In the genomic region with DNA sequence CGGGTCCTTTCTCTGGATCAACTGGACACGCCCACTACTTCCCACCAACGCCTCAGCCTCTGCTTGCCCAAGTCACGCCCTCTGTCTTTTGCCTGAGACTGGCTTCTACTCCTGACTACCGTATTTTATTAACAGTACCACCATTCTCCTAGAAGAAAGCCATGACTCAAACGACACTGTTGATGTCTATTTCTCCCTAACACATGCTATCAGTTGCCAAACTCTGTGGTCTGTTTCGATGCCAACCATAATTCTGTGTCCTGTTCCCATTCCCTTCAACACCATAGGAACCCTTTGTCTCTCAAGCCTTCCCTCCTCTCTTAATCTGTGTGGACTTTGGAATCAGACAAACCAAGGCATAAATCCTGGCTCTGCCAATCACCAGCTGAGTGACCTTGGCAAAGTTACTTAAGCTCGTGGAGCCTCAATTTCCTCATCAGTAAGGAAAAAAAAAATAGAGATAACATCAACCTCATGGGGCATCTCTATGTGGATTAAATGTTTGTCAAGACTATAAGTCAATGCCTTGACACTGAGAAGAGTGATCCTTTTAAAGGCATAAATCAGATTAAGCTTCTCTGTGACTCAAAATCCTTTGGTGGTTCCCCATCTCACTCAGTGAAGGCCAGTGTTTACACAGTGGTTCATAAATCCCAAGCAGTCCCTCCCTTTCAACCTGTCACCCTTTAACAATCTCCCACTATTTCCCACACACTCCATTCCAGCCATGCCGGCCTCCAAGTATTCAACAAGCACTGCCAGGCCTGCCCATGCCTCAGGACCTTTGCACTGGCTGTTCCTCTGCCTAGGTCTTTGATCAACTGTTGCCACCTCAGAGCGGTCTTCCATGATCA, we compare ENCODE assay signal across 10 cellular contexts. TPM values are rescaled to one million over a fixed set of nuclear protein-coding genes. Genes with fewer than 3 reads are reported as not detected.
A peak's percentile ranks its signal among the peaks of the same experiment; 100 is the strongest.
DNase-seq lines count a peak whose midpoint lies in the region; ATAC-seq and TF ChIP-seq lines count a peak whose summit lies in the region.
"Had no signal": no experiment of that assay in that cellular context is flagged by ENCODE, and none has a peak within 500 bp of the region (broad histone marks: within the 10 kb centered on the region; RNA-seq: fewer than 3 reads in every experiment).

No MANE protein-coding gene starts in this region.

- CTCF ChIA-PET in activated naive CD4-positive, alpha-beta T cell treated with anti-CD3 and anti-CD28 coated beads, Interleukin-2, amount 10 ng/mL, durations not matched to agents 7 days and 5 days (lab: Charles Lee) = interaction anchor here (1.0 to 2.0 kb wide), 2 partner anchors 49 to 56 kb away, joined by 3 to 5 read pairs; no protein-coding TSS in a partner anchor

- H3K9me2 ChIP-seq in Loucy (replicated peaks; ENCODE audit: low read depth, low read length) = no peaks in the 10 kb centered on the region

- DNase-seq in CMK (ENCODE audit: low read depth) (peak; percentile 24), amniotic epithelial cell (ENCODE audit: low read depth) (peak; percentile 98), lung (ENCODE audit: low spot score) (no peak), BE2C (no peak), ureter (ENCODE audit: low spot score) (no peak)
- no peak for DNase-seq in activated naive CD4-positive, alpha-beta T cell treated with anti-CD3 and anti-CD28 coated beads, Interleukin-2, amount 10 ng/mL, durations not matched to agents 7 days and 5 days
- DNase-seq: activated naive CD4-positive, alpha-beta T cell treated with anti-CD3 and anti-CD28 coated beads, Interleukin-2, amount 50 U/mL, for 16 hours; T-cell had no signal

- H3K27me3 Mint-ChIP-seq in activated naive CD4-positive, alpha-beta T cell treated with anti-CD3 and anti-CD28 coated beads, Interleukin-2, amount 10 ng/mL, durations not matched to agents 7 days and 5 days = no peaks in the 10 kb centered on the region
- H3K27me3 Mint-ChIP-seq: T-cell had no signal

- H4K20me1 ChIP-seq in Loucy (ENCODE audit: insufficient read depth, low read length, poor library complexity, severe bottlenecking) = no peaks in the 10 kb centered on the region

- peaks cover 33% of the 10 kb centered on the region for H3K36me3 Mint-ChIP-seq in activated naive CD4-positive, alpha-beta T cell treated with anti-CD3 and anti-CD28 coated beads, Interleukin-2, amount 10 ng/mL, durations not matched to agents 7 days and 5 days

- peaks cover 64% of the 10 kb centered on the region for H3K4me1 ChIP-seq in Loucy (ENCODE audit: insufficient read depth, low read length, poor library complexity, severe bottlenecking)
- H3K4me1 ChIP-seq in lung (ENCODE audit: control insufficient read depth in 2 of 2, insufficient read depth in 2 of 2, low read length in 2 of 2) = peaks cover 7 to 23% of the 10 kb centered on the region in 2 donors
- peaks cover 20% of the 10 kb centered on the region for H3K4me1 ChIP-seq in BE2C

- H3K9me3 ChIP-seq in Loucy (ENCODE audit: insufficient read depth, low read depth, low read length) = no peaks in the 10 kb centered on the region
- peaks cover 0 to 2% of the 10 kb centered on the region in 2 donors for H3K9me3 ChIP-seq in lung (ENCODE audit: control insufficient read depth in 2 of 2, insufficient read depth in 1 of 2, low read length in 1 of 2)
- no peaks in the 10 kb centered on the region for H3K9me3 ChIP-seq in BE2C

- no peak for TF ChIP-seq CTCF in Loucy (conservative IDR thresholded peaks at IDR 0.05; ENCODE audit: low read length)
- TF ChIP-seq CTCF in lung (IDR thresholded peaks at IDR 0.05; ENCODE audit: control extremely low read depth, extremely low read depth) = no peak
- no peak for TF ChIP-seq CTCF in BE2C (IDR thresholded peaks at IDR 0.05; ENCODE audit: low read depth, low read length)

- H2AFZ ChIP-seq in Loucy (ENCODE audit: low read length) = no peak overlapping the region

- H3K36me3 ChIP-seq in Loucy (ENCODE audit: insufficient read depth, low read length) (no peaks in the 10 kb centered on the region), lung (ENCODE audit: control insufficient read depth in 2 of 2, insufficient read depth in 2 of 2, low read length in 2 of 2) (peaks cover 2 to 5% of the 10 kb centered on the region in 2 donors), BE2C (no peaks in the 10 kb centered on the region)

- no peak overlapping the region for H3K27ac Mint-ChIP-seq in activated naive CD4-positive, alpha-beta T cell treated with anti-CD3 and anti-CD28 coated beads, Interleukin-2, amount 10 ng/mL, durations not matched to agents 7 days and 5 days
- H3K27ac Mint-ChIP-seq: T-cell had no signal

- H3K4me3 Mint-ChIP-seq in activated naive CD4-positive, alpha-beta T cell treated with anti-CD3 and anti-CD28 coated beads, Interleukin-2, amount 10 ng/mL, durations not matched to agents 7 days and 5 days = no peak overlapping the region
- H3K4me3 Mint-ChIP-seq: T-cell had no signal

- H3K27me3 ChIP-seq in Loucy (ENCODE audit: insufficient read depth, low read length, poor library complexity, severe bottlenecking) (no peaks in the 10 kb centered on the region), lung (ENCODE audit: control insufficient read depth, insufficient read depth) (no peaks in the 10 kb centered on the region), BE2C (no peaks in the 10 kb centered on the region)

- no peaks in the 10 kb centered on the region for H3K79me2 ChIP-seq in Loucy (ENCODE audit: insufficient read depth, low read length)

- peak overlapping the region in 1 of 2 donors; percentile 52 for H3K27ac ChIP-seq in lung (ENCODE audit: low read depth in 1 of 2, low read length in 1 of 2)

- H3K4me2 ChIP-seq in Loucy (ENCODE audit: low read depth, low read length, poor library complexity, severe bottlenecking) = no peak overlapping the region

- no peaks in the 10 kb centered on the region for H3F3A ChIP-seq in Loucy (ENCODE audit: low read depth)

- ATAC-seq in lung (ENCODE audit: insufficient read depth, low FRiP score) (peak; percentile 19), GM19467 (IDR thresholded peaks at IDR 0.05; ENCODE audit: unreplicated experiment) (no peak)
- ATAC-seq: T-cell had no signal

- no peaks in the 10 kb centered on the region for H3K9me3 Mint-ChIP-seq in activated naive CD4-positive, alpha-beta T cell treated with anti-CD3 and anti-CD28 coated beads, Interleukin-2, amount 10 ng/mL, durations not matched to agents 7 days and 5 days
- H3K9me3 Mint-ChIP-seq: T-cell had no signal

- 38 to 53% methylated on average over 10 of the region's 10 CpGs for WGBS in lung, 2 donors

- peaks cover 37% of the 10 kb centered on the region for H3K4me1 Mint-ChIP-seq in activated naive CD4-positive, alpha-beta T cell treated with anti-CD3 and anti-CD28 coated beads, Interleukin-2, amount 10 ng/mL, durations not matched to agents 7 days and 5 days

- H3K4me3 ChIP-seq in Loucy (ENCODE audit: low read length, poor library complexity, severe bottlenecking) (no peak overlapping the region), lung (no peak overlapping the region), BE2C (ENCODE audit: low read depth, low read length) (no peak overlapping the region)

- H3K9ac ChIP-seq in Loucy (ENCODE audit: low read depth, low read length, poor library complexity, severe bottlenecking) = peak overlapping the region; percentile 62

RNA-seq across cellular contexts. Expression of a gene that starts 45.6 kb away (rescaled TPM):
- 10 to 100 TPM; 23.9 to 34.2 TPM for total RNA-seq in lung
- polyA plus RNA-seq in lung = 10 to 100 TPM in 1 of 2 donors, 1 to 10 TPM in 1; 8.3 to 14.8 TPM
- 8.9 TPM for polyA plus RNA-seq in BE2C (2012; ENCODE audit: insufficient read depth, insufficient read length, low read depth)
- 49.2 TPM for total RNA-seq in ureter

Comparison
In these comparisons a context has a peak if more than half of its experiments do, and no peak if none do; other contexts are left out.
1. DNase-seq: peak in CMK (single experiment) and amniotic epithelial cell (single experiment); none in lung (single experiment), BE2C (single experiment), activated naive CD4-positive, alpha-beta T cell treated with anti-CD3 and anti-CD28 coated beads, Interleukin-2, amount 10 ng/mL, durations not matched to agents 7 days and 5 days (single experiment) and ureter (single experiment).